In the genomic region with DNA sequence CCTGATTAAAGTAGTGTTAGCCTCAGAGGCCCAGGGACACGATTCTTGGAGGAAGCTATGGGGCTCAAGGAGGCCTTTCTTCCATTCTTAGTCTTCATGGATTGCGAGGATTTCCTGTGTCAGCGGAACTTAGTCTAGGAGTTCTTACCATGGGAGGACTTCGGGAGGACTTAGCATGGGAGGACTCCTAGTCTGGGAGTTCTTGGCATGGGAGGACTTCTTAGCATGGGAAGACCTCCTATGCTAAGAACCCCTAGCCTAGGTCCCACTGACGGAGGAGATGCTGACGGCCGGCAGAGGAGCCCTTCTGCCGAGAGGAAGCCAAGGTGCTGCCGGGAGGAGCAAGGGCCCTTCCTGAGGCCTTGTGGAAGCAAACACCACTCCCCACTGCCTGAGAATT, we compare ENCODE assay signal across 14 cellular contexts. TPM values are rescaled to one million over a fixed set of nuclear protein-coding genes. Genes with fewer than 3 reads are reported as not detected.
DNase-seq lines count a peak whose midpoint lies in the region; ATAC-seq and TF ChIP-seq lines count a peak whose summit lies in the region.
"Had no signal": no experiment of that assay in that cellular context is flagged by ENCODE, and none has a peak within 500 bp of the region (broad histone marks: within the 10 kb centered on the region; RNA-seq: fewer than 3 reads in every experiment).

No MANE protein-coding gene starts in this region.

- H3K9me3 Mint-ChIP-seq in brain: peaks cover 0 to 3% (median 0%) of the 10 kb centered on the region in 5 experiments
- H3K9me3 Mint-ChIP-seq in nephron progenitor cell: peaks cover 6% of the 10 kb centered on the region

- TF ChIP-seq CTCF in PC-9 (conservative IDR thresholded peaks at IDR 0.05): no peak
- no peak for TF ChIP-seq CTCF in brain (conservative IDR thresholded peaks at IDR 0.05)
- no peak for TF ChIP-seq CTCF in nephron progenitor cell (IDR thresholded peaks at IDR 0.05)
- no peak for TF ChIP-seq CTCF in upper lobe of right lung (IDR thresholded peaks at IDR 0.05)

- peak overlapping the region; percentile 71 for H3K27ac ChIP-seq in PC-9
- no peak overlapping the region for H3K27ac ChIP-seq in upper lobe of right lung

- H3K27ac Mint-ChIP-seq in brain (peak overlapping the region in 3 of 5 experiments; percentile 95 to 98 (median 95)), nephron progenitor cell (peak overlapping the region; percentile 95)

- H3K4me3 ChIP-seq in PC-9: no peak overlapping the region
- H3K4me3 ChIP-seq in upper lobe of right lung: no peak overlapping the region
- H3K4me3 ChIP-seq: gastrocnemius medialis had no signal

- intact Hi-C loops in PC-9 (cut with micrococcal nuclease; ENCODE audit: unreplicated experiment) (loop anchor here (1.0 to 5.0 kb wide), 4 partner anchors 21 to 202 kb away; a partner anchor contains a TSS), upper lobe of right lung (cut with DNase I) (no loop called here)

- H3K27me3 ChIP-seq in PC-9 (ENCODE audit: insufficient read depth, low read depth) (no peaks in the 10 kb centered on the region), upper lobe of right lung (no peaks in the 10 kb centered on the region)
- H3K27me3 ChIP-seq: gastrocnemius medialis had no signal

- H3K9me3 ChIP-seq in PC-9 (ENCODE audit: insufficient read depth, low read depth) (no peaks in the 10 kb centered on the region), upper lobe of right lung (no peaks in the 10 kb centered on the region)
- H3K9me3 ChIP-seq: gastrocnemius medialis had no signal

- BruUV-seq in PC-9 (replicated peaks; lab: Mats Ljungman, UMichigan): no TSS peak

- peaks cover 28% of the 10 kb centered on the region for H3K4me1 ChIP-seq in PC-9 (replicated peaks; ENCODE audit: insufficient read depth)
- peaks cover 24% of the 10 kb centered on the region for H3K4me1 ChIP-seq in upper lobe of right lung

- no peak overlapping the region for H3K4me3 Mint-ChIP-seq in brain
- no peak overlapping the region for H3K4me3 Mint-ChIP-seq in nephron progenitor cell

- no peak overlapping the region for H3K4me2 ChIP-seq in PC-9

- ATAC-seq in upper lobe of right lung: no peak
- ATAC-seq in HG03378 (IDR thresholded peaks at IDR 0.05; ENCODE audit: unreplicated experiment): no peak
- ATAC-seq in esophagus mucosa: no peak

- H3K4me1 Mint-ChIP-seq in brain (peaks cover 40% of the 10 kb centered on the region), nephron progenitor cell (peaks cover 58% of the 10 kb centered on the region)

- no peaks in the 10 kb centered on the region for H3K9me2 ChIP-seq in PC-9 (ENCODE audit: insufficient read depth)

- POLR2A ChIA-PET in PC-9 (lab: Charles Lee; ENCODE audit: unreplicated experiment): no interaction called here

- H3K36me3 Mint-ChIP-seq in brain: peaks cover 17% of the 10 kb centered on the region
- peaks cover 43% of the 10 kb centered on the region for H3K36me3 Mint-ChIP-seq in nephron progenitor cell (ENCODE audit: low read depth)

- H3K36me3 ChIP-seq in PC-9 (ENCODE audit: low read depth) (peaks cover 8% of the 10 kb centered on the region), upper lobe of right lung (peaks cover 10% of the 10 kb centered on the region)

- no peaks in the 10 kb centered on the region for H4K20me1 ChIP-seq in PC-9 (ENCODE audit: insufficient read depth)

- DNase-seq in PC-9 (no peak), nephron progenitor cell (no peak), upper lobe of right lung (peak; percentile 44), NCI-H69 (lab: John Stamatoyannopoulos, UW) (no peak)
- DNase-seq: activated naive CD4-positive, alpha-beta T cell treated with Interleukin-2 at 50 U/mL for 16 hours; AML-193; NCI-H1417 treated with DMSO at 0.1 percent for 48 hours; NCI-H82; stimulated activated naive CD4-positive, alpha-beta T cell treated with Interleukin-2 at 50 U/mL for 16 hours had no signal

- no peaks in the 10 kb centered on the region; the same call in 1 of the 2 replicates for H3K79me2 ChIP-seq in PC-9 (ENCODE audit: low read depth)

- CTCF ChIA-PET in PC-9 (lab: Charles Lee): interaction anchor here (1.0 kb wide), 1 partner anchor 358 kb away, joined by 10 read pairs; no protein-coding TSS in a partner anchor

- H2AFZ ChIP-seq in PC-9: no peak overlapping the region

- H3F3A ChIP-seq in PC-9 (ENCODE audit: insufficient read depth, low read depth): peaks cover 45% of the 10 kb centered on the region

- peaks cover 2% of the 10 kb centered on the region for H3K27me3 Mint-ChIP-seq in brain
- H3K27me3 Mint-ChIP-seq in nephron progenitor cell (ENCODE audit: low read depth, poor library complexity): no peaks in the 10 kb centered on the region

RNA-seq across cellular contexts. Expression of a gene that starts 35.6 kb away (rescaled TPM):
- total RNA-seq in PC-9 (2021): not detected in 2 replicates
- not detected for polyA plus RNA-seq in brain (ENCODE audit: insufficient read depth, low read depth, low replicate concordance)
- not detected for total RNA-seq in upper lobe of right lung
- not detected for total RNA-seq in esophagus mucosa
- total RNA-seq: gastrocnemius medialis, left colon had no signal
